ENCODE assay signal across 9 cellular contexts in genomic region chr5:159049844-159050318, GRCh38. TPM values are rescaled to one million over a fixed set of nuclear protein-coding genes. Genes with fewer than 3 reads are reported as not detected.
DNase-seq lines count a peak whose midpoint lies in the region; ATAC-seq, FAIRE-seq and TF ChIP-seq lines count a peak whose summit lies in the region.
"Had no signal": no experiment of that assay in that cellular context is flagged by ENCODE, and none has a peak within 500 bp of the region (broad histone marks: within the 10 kb centered on the region; RNA-seq: fewer than 3 reads in every experiment).

No MANE protein-coding gene starts in this region.

- no peaks in the 10 kb centered on the region for H3K36me3 ChIP-seq in bronchial epithelial cell (ENCODE audit: control insufficient read depth, insufficient read depth, low read length)

- peak; percentile 4 for ATAC-seq in HG03139 (IDR thresholded peaks at IDR 0.05; ENCODE audit: unreplicated experiment)
- ATAC-seq in GM21723 (IDR thresholded peaks at IDR 0.05; ENCODE audit: unreplicated experiment), result no peak
- ATAC-seq in HG03175 (IDR thresholded peaks at IDR 0.05; ENCODE audit: unreplicated experiment), result no peak

- H3K4me3 ChIP-seq in AG04449 (ENCODE audit: low read depth, low read length) (peak overlapping the region; percentile 32), bronchial epithelial cell (ENCODE audit: low read depth, low read length) (no peak overlapping the region)

- FAIRE-seq in bronchial epithelial cell (lab: Jason Lieb, UNC), result no peak

- DNase-seq in AG04449 (ENCODE audit: low read depth, low spot score) (no peak), bronchial epithelial cell (ENCODE audit: low read depth) (peak; percentile 8), myocyte (ENCODE audit: low read depth) (peak; percentile 73), RPMI8226 (no peak)
- no peak for DNase-seq in stimulated activated CD4-positive, alpha-beta T cell treated with anti-CD3 and anti-CD28 coated beads, Interleukin-2, amount 100 ng/mL, for 48 hours
- DNase-seq: T-helper 2 cell had no signal

- TF ChIP-seq CTCF in AG04449 (IDR thresholded peaks at IDR 0.05; ENCODE audit: insufficient read depth, low read length, missing control alignments) (peak; percentile 26), bronchial epithelial cell (IDR thresholded peaks at IDR 0.05; ENCODE audit: insufficient read depth, low read length, severe bottlenecking) (peak; percentile 12)

- H3K27me3 ChIP-seq in bronchial epithelial cell (ENCODE audit: control insufficient read depth, insufficient read depth, low read length), result peaks cover 26% of the 10 kb centered on the region

- POLR2A ChIA-PET in AG04449 (lab: Yijun Ruan, JAX), result no interaction called here

- CTCF ChIA-PET in AG04449 (lab: Yijun Ruan, JAX), result interaction anchor here (1.0 to 1.7 kb wide), 5 partner anchors 8 to 354 kb away, joined by 3 to 13 read pairs (median 5); no protein-coding TSS in a partner anchor

RNA-seq across cellular contexts. Expression of gene EBF1, which starts 49.8 kb away (rescaled TPM):
- total RNA-seq in bronchial epithelial cell (not detected in 2 replicates), myocyte (4.9 and 5.5 TPM in 2 replicates)
- polyA plus RNA-seq in myocyte (2012), result 7.0 TPM

Comparison
In these comparisons a context has a peak if more than half of its experiments do, and no peak if none do; other contexts are left out.
1. DNase-seq: peak in bronchial epithelial cell (single experiment) and myocyte (single experiment); none in AG04449 (single experiment), stimulated activated CD4-positive, alpha-beta T cell treated with anti-CD3 and anti-CD28 coated beads, Interleukin-2, amount 100 ng/mL, for 48 hours (0 of 2) and RPMI8226 (single experiment).